1 cellular context compared by ENCODE assay signal in genomic region chr10:28400678-28401077, GRCh38.
TF ChIP-seq lines count a peak whose summit lies in the region.

No MANE protein-coding gene starts in this region.

TF ChIP-seq in H1, 55 proteins besides CTCF, POLR2A, EP300 and RAD21:
- TF ChIP-seq RFX5 (IDR thresholded peaks at IDR 0.05; ENCODE audit: borderline replicate concordance, low read depth, low read length) (no peak), RXRA (IDR thresholded peaks at IDR 0.05; ENCODE audit: insufficient read depth, low read depth, low read length) (no peak), RBBP5 (IDR thresholded peaks at IDR 0.05; ENCODE audit: borderline replicate concordance, low read depth, low read length) (no peak), GABPA (IDR thresholded peaks at IDR 0.05; ENCODE audit: borderline replicate concordance, insufficient read depth, low read length) (no peak), GTF2F1 (IDR thresholded peaks at IDR 0.05; ENCODE audit: borderline replicate concordance, low read depth, low read length) (no peak), POLR2AphosphoS5 (IDR thresholded peaks at IDR 0.05; ENCODE audit: low read depth, low read length) (no peak), CHD2 (IDR thresholded peaks at IDR 0.05; ENCODE audit: low read length) (no peak), ASH2L (IDR thresholded peaks at IDR 0.05; ENCODE audit: low read length) (no peak), SAP30 (IDR thresholded peaks at IDR 0.05; ENCODE audit: insufficient read depth, insufficient replicate concordance, low read length) (no peak), KDM5A (IDR thresholded peaks at IDR 0.05; ENCODE audit: low read length) (no peak)
TF ChIP-seq in H1: peak in this region for 0.
